In genomic region chr2:134351899-134352298, GRCh38 we compare ENCODE assay signal across 2 cellular contexts.
TF ChIP-seq lines count a peak whose summit lies in the region.

No MANE protein-coding gene starts in this region.

TF ChIP-seq in HepG2, 621 proteins besides CTCF, POLR2A, EP300 and RAD21:
- TF ChIP-seq MTA1 (CRISPR knock-in tag; IDR thresholded peaks at IDR 0.05; ENCODE audit: borderline replicate concordance) = no peak
- no peak for TF ChIP-seq SNAPC5 (CRISPR knock-in tag; IDR thresholded peaks at IDR 0.05; ENCODE audit: borderline replicate concordance)
- no peak for TF ChIP-seq TIGD3 (CRISPR knock-in tag; IDR thresholded peaks at IDR 0.05; ENCODE audit: borderline replicate concordance)
- no peak for TF ChIP-seq TRIM24 (CRISPR knock-in tag; IDR thresholded peaks at IDR 0.05)
- no peak for TF ChIP-seq ELK4 (CRISPR knock-in tag; IDR thresholded peaks at IDR 0.05; ENCODE audit: borderline replicate concordance)
- no peak for TF ChIP-seq POGZ (CRISPR knock-in tag; IDR thresholded peaks at IDR 0.05)
- no peak for TF ChIP-seq ZNF790 (CRISPR knock-in tag; IDR thresholded peaks at IDR 0.05; ENCODE audit: borderline replicate concordance)
- TF ChIP-seq AHR (CRISPR knock-in tag; IDR thresholded peaks at IDR 0.05) = no peak
- TF ChIP-seq LRRFIP1 (CRISPR knock-in tag; conservative IDR thresholded peaks at IDR 0.05) = no peak
- TF ChIP-seq ZNF746 (CRISPR knock-in tag; IDR thresholded peaks at IDR 0.05) = no peak
- TF ChIP-seq ZNF333 (CRISPR knock-in tag; IDR thresholded peaks at IDR 0.05; ENCODE audit: borderline replicate concordance) = no peak

TF ChIP-seq in H1, 55 proteins besides CTCF, POLR2A, EP300 and RAD21:
- TF ChIP-seq TEAD4 (IDR thresholded peaks at IDR 0.05; ENCODE audit: low read depth, low read length) = peak; percentile 79
- no peak for TF ChIP-seq E2F6 (IDR thresholded peaks at IDR 0.05)
- TF ChIP-seq TAF7 (optimal IDR thresholded peaks at IDR 0.05; ENCODE audit: borderline replicate concordance, low read depth, low read length) = no peak
